14 cellular contexts compared by ENCODE assay signal in the genomic region with DNA sequence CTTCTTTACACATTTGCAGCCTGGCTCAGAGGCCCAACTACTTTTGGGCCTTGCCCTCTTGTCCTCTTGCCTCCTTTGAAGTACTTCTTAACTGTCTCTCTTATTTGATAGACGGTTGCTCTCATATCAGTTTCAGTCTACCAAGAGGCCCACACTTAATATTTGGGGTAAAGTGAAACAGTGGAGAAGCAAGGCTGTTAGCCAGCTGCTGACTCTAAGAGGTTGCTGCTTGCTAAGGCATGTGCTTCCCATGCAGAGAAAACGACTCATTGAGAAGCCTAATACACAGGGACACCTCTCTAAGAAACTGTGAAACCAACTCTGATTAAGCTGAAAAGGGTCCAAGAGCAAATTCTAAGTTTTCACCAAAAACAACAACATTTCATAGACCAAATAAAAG.
DNase-seq lines count a peak whose midpoint lies in the region; ATAC-seq and TF ChIP-seq lines count a peak whose summit lies in the region.
"Had no signal": no experiment of that assay in that cellular context is flagged by ENCODE, and none has a peak within 500 bp of the region (broad histone marks: within the 10 kb centered on the region; RNA-seq: fewer than 3 reads in every experiment).

No MANE protein-coding gene starts in this region.

- H3K36me3 Mint-ChIP-seq in osteocyte (ENCODE audit: unreplicated experiment): no peaks in the 10 kb centered on the region

- DNase-seq in A673 (ENCODE audit: low spot score): no peak
- DNase-seq in HT1080 (ENCODE audit: low read depth): peak; percentile 15
- peak; percentile 50 for DNase-seq in fibroblast of mammary gland (ENCODE audit: low read depth)
- DNase-seq in osteocyte (ENCODE audit: extremely low spot score, unreplicated experiment): no peak
- DNase-seq in activated CD4-positive, alpha-beta T cell treated with anti-CD3 and anti-CD28 coated beads for 48 hours: no peak
- DNase-seq in T-helper 2 cell: no peak
- DNase-seq: gastrocnemius medialis, KG1, left cardiac atrium, NCI-H2107 had no signal

- no peak overlapping the region for H3K4me3 Mint-ChIP-seq in osteocyte (ENCODE audit: unreplicated experiment)

- no peaks in the 10 kb centered on the region for H3K27me3 ChIP-seq in A673 (replicated peaks; ENCODE audit: insufficient read depth, low read depth, low read length, poor library complexity)
- H3K27me3 ChIP-seq: BLaER1 treated with 17β-estradiol and CSF1 and Interleukin-3, amounts not matched to agents 10 nM and 100 nM; gastrocnemius medialis; vagina had no signal

- TF ChIP-seq CTCF in A673 (conservative IDR thresholded peaks at IDR 0.05; ENCODE audit: low read depth, low read length) (no peak), fibroblast of mammary gland (conservative IDR thresholded peaks at IDR 0.05; ENCODE audit: control insufficient read depth, insufficient read depth, low read depth, low read length) (no peak), osteocyte (IDR thresholded peaks at IDR 0.05) (no peak)

- BruUV-seq in A673 (replicated peaks; lab: Mats Ljungman, UMichigan): no TSS peak

- CTCF ChIA-PET in A673 (lab: Charles Lee): interaction anchor here (0.6 kb wide), 1 partner anchor 84 kb away, joined by 3 read pairs; no protein-coding TSS in a partner anchor

- H3K4me1 ChIP-seq in A673 (ENCODE audit: insufficient read depth, low read length, poor library complexity, severe bottlenecking): peaks cover 36% of the 10 kb centered on the region

- H3K9me3 Mint-ChIP-seq in osteocyte (ENCODE audit: unreplicated experiment): no peaks in the 10 kb centered on the region

- H3K36me3 ChIP-seq in A673 (ENCODE audit: insufficient read depth, low read length, poor library complexity, severe bottlenecking): no peaks in the 10 kb centered on the region
- H3K36me3 ChIP-seq: BLaER1 treated with 17β-estradiol and CSF1 and Interleukin-3, amounts not matched to agents 10 nM and 100 nM; gastrocnemius medialis; vagina had no signal

- H3K9me3 ChIP-seq in A673 (ENCODE audit: low read depth, low read length, poor library complexity, severe bottlenecking): no peaks in the 10 kb centered on the region
- H3K9me3 ChIP-seq: BLaER1 treated with 17β-estradiol and CSF1 and Interleukin-3, amounts not matched to agents 10 nM and 100 nM; gastrocnemius medialis; vagina had no signal

- ATAC-seq in GM18498 (IDR thresholded peaks at IDR 0.05; ENCODE audit: unreplicated experiment) (peak; percentile 76), GM18861 (IDR thresholded peaks at IDR 0.05; ENCODE audit: unreplicated experiment) (no peak)
- ATAC-seq: gastrocnemius medialis, left cardiac atrium had no signal

- no peaks in the 10 kb centered on the region for H3K27me3 Mint-ChIP-seq in osteocyte (ENCODE audit: unreplicated experiment)

- POLR2A ChIA-PET in A673 (lab: Charles Lee; ENCODE audit: low non-redundant PET): no interaction called here

- H3K27ac ChIP-seq in A673 (ENCODE audit: low read depth, low read length, poor library complexity, severe bottlenecking): peak overlapping the region; percentile 1
- H3K27ac ChIP-seq: BLaER1 treated with 17β-estradiol and CSF1 and Interleukin-3, amounts not matched to agents 10 nM and 100 nM; vagina had no signal

- no peak overlapping the region for H3K27ac Mint-ChIP-seq in osteocyte (ENCODE audit: unreplicated experiment)

- H3K4me1 Mint-ChIP-seq in osteocyte (ENCODE audit: unreplicated experiment): peaks cover 3% of the 10 kb centered on the region

- no peak overlapping the region for H3K4me3 ChIP-seq in A673 (ENCODE audit: low read depth, low read length, poor library complexity, severe bottlenecking)
- H3K4me3 ChIP-seq in fibroblast of mammary gland (ENCODE audit: control insufficient read depth, low read depth, low read length): no peak overlapping the region
- H3K4me3 ChIP-seq: BLaER1 treated with 17β-estradiol and CSF1 and Interleukin-3, amounts not matched to agents 10 nM and 100 nM; gastrocnemius medialis; vagina had no signal

- intact Hi-C loops in A673 (cut with micrococcal nuclease; ENCODE audit: unreplicated experiment): no loop called here

Comparison
In these comparisons a context has a peak if more than half of its experiments do, and no peak if none do; other contexts are left out.
1. DNase-seq: peak in HT1080 (single experiment) and fibroblast of mammary gland (single experiment); none in A673 (single experiment), osteocyte (single experiment), activated CD4-positive, alpha-beta T cell treated with anti-CD3 and anti-CD28 coated beads for 48 hours (single experiment) and T-helper 2 cell (0 of 5).